ENCODE assay signal across 22 cellular contexts in genomic region chr21:35236090-35236489, GRCh38.
DNase-seq lines count a peak whose midpoint lies in the region; ATAC-seq, FAIRE-seq and TF ChIP-seq lines count a peak whose summit lies in the region.
"Had no signal": no experiment of that assay in that cellular context is flagged by ENCODE, and none has a peak within 500 bp of the region (broad histone marks: within the 10 kb centered on the region; RNA-seq: fewer than 3 reads in every experiment).

No MANE protein-coding gene starts in this region.

- BruUV-seq in K562 (replicated peaks; lab: Mats Ljungman, UMichigan), result no TSS peak

- H3K27me3 Mint-ChIP-seq in glutamatergic neuron (ENCODE audit: unreplicated experiment), result peaks cover 5% of the 10 kb centered on the region
- H3K27me3 Mint-ChIP-seq: activated naive CD8-positive, alpha-beta T cell; naive thymus-derived CD8-positive, alpha-beta T cell had no signal

- intact Hi-C loops in K562 (cut with micrococcal nuclease), result no loop called here

- H3K4me2 ChIP-seq in K562 (ENCODE audit: insufficient read depth, low read length), result no peak overlapping the region

- H2AFZ ChIP-seq in K562 (ENCODE audit: low read depth, low read length), result no peak overlapping the region

- peaks cover 11% of the 10 kb centered on the region for H3K4me1 Mint-ChIP-seq in glutamatergic neuron (ENCODE audit: low read depth, unreplicated experiment)

- POLR2A ChIA-PET in K562 (lab: Yijun Ruan, JAX), result no interaction called here

- peaks cover 4 to 10% of the 10 kb centered on the region in 2 experiments; a peak in 3 of 5 replicates for H3K4me1 ChIP-seq in K562 (replicated peaks in 1 of 2; ENCODE audit: control insufficient read depth in 2 of 2, insufficient read depth in 2 of 2, low read length in 2 of 2)
- H3K4me1 ChIP-seq: transverse colon had no signal

- TF ChIP-seq RAD21 in K562 (CRISPR knock-in tag; conservative IDR thresholded peaks at IDR 0.05 in 1 of 2, IDR thresholded peaks at IDR 0.05 in 1 of 2), result no peak

- H3K27ac Mint-ChIP-seq in glutamatergic neuron (ENCODE audit: unreplicated experiment), result no peak overlapping the region
- H3K27ac Mint-ChIP-seq: progenitor cell of endocrine pancreas had no signal

- peaks cover 8% of the 10 kb centered on the region for H3K9me3 Mint-ChIP-seq in glutamatergic neuron (ENCODE audit: unreplicated experiment)

- TF ChIP-seq EP300 in K562 (IDR thresholded peaks at IDR 0.05; ENCODE audit: low read length), result no peak

- H3K27me3 ChIP-seq in K562 (ENCODE audit: control insufficient read depth in 2 of 2, insufficient read depth in 2 of 2, low read length in 2 of 2), result no peaks in the 10 kb centered on the region
- no peaks in the 10 kb centered on the region for H3K27me3 ChIP-seq in H7 (ENCODE audit: control insufficient read depth, insufficient read depth, low read length)
- H3K27me3 ChIP-seq: esophagus squamous epithelium, heart left ventricle, transverse colon had no signal

- DNase-seq in GM12865 (ENCODE audit: low read depth), result peak; percentile 67
- peak; percentile 79 for DNase-seq in NAMALWA (ENCODE audit: low spot score)
- DNase-seq in K562 (ENCODE audit: extremely low read depth in 1 of 4, low spot score in 3 of 4), result no peak
- DNase-seq in NCI-H1105 treated with DMSO at 0.1 percent for 48 hours (lab: John Stamatoyannopoulos, UW), result no peak
- no peak for DNase-seq in H7
- no peak for DNase-seq in A172 (ENCODE audit: low spot score)
- no peak for DNase-seq in glutamatergic neuron
- DNase-seq: activated CD4-positive, CD25-positive, alpha-beta regulatory T cell treated with anti-CD3 and anti-CD28 coated beads, Interleukin-2, amount 50 U/mL, for 72 hours; activated T-cell treated with anti-CD3 and anti-CD28 coated beads for 4 hours; esophagus squamous epithelium; heart left ventricle; naive thymus-derived CD8-positive, alpha-beta T cell; NCI-H1092; NCI-H774; small intestine; transverse colon had no signal

- ATAC-seq in GM19351 (IDR thresholded peaks at IDR 0.05; ENCODE audit: unreplicated experiment) (peak; percentile 59), K562 (no peak)
- ATAC-seq: heart left ventricle; naive thymus-derived CD8-positive, alpha-beta T cell had no signal

- H3K36me3 ChIP-seq in K562 (ENCODE audit: control insufficient read depth, insufficient read depth, low read length) (no peaks in the 10 kb centered on the region), H7 (replicated peaks; ENCODE audit: control insufficient read depth, insufficient read depth, low read length) (no peaks in the 10 kb centered on the region)
- H3K36me3 ChIP-seq: esophagus squamous epithelium, heart left ventricle, transverse colon had no signal

- no peak for FAIRE-seq in K562 (lab: Jason Lieb, UNC)
- FAIRE-seq: bronchial epithelial cell, H54, small intestine had no signal

- in situ Hi-C loops in K562 (cut with MboI), result no loop called here

- peaks cover 11% of the 10 kb centered on the region for H3K36me3 Mint-ChIP-seq in glutamatergic neuron (ENCODE audit: unreplicated experiment)

- H3K9me1 ChIP-seq in K562 (ENCODE audit: control insufficient read depth, insufficient read depth, low read length), result no peaks in the 10 kb centered on the region

- 6% methylated on average over 1 of the region's 1 CpG for WGBS in K562 (ENCODE audit: insufficient coverage, low coverage, missing lambda C conversion rate)

- H3K4me3 ChIP-seq in GM12865 (ENCODE audit: low read depth, low read length), result no peak overlapping the region
- H3K4me3 ChIP-seq in K562, result no peak overlapping the region
- no peak overlapping the region for H3K4me3 ChIP-seq in H7 (ENCODE audit: insufficient read depth, low read depth, low read length)
- H3K4me3 ChIP-seq: esophagus squamous epithelium, heart left ventricle, lung, transverse colon had no signal

- TF ChIP-seq CTCF in GM12865 (IDR thresholded peaks at IDR 0.05; ENCODE audit: insufficient read depth, low read depth, low read length, missing control alignments) (no peak), K562 (IDR thresholded peaks at IDR 0.05 in 2 of 3, conservative IDR thresholded peaks at IDR 0.05 in 1 of 3; ENCODE audit: insufficient read depth in 2 of 3, low read depth in 1 of 3, low read length in 3 of 3) (no peak), glutamatergic neuron (IDR thresholded peaks at IDR 0.05; ENCODE audit: partially characterized antibody, unreplicated experiment) (no peak)

- no peak overlapping the region for H3K4me3 Mint-ChIP-seq in glutamatergic neuron (ENCODE audit: unreplicated experiment)
- H3K4me3 Mint-ChIP-seq: activated naive CD8-positive, alpha-beta T cell had no signal

- no peaks in the 10 kb centered on the region for H3K9me3 ChIP-seq in K562 (replicated peaks; ENCODE audit: control insufficient read depth, insufficient read depth, low read depth, low read length)
- H3K9me3 ChIP-seq: esophagus squamous epithelium, transverse colon had no signal

- TF ChIP-seq POLR2A in K562 (conservative IDR thresholded peaks at IDR 0.05), result no peak

- no peaks in the 10 kb centered on the region; the same call in 1 of the 2 replicates for H4K20me1 ChIP-seq in K562 (replicated peaks; ENCODE audit: control insufficient read depth, insufficient read depth, low read length)

- CTCF ChIA-PET in K562 (lab: Yijun Ruan, JAX; ENCODE audit: low intra/inter-chr PET ratio), result no interaction called here

- H3K27ac ChIP-seq in K562 (ENCODE audit: extremely low read depth, low read depth, low read length), result no peak overlapping the region
- H3K27ac ChIP-seq: esophagus squamous epithelium, heart left ventricle, transverse colon had no signal

- no peak overlapping the region for H3K9ac ChIP-seq in K562 (ENCODE audit: insufficient read depth in 1 of 2, low read depth in 2 of 2, low read length in 2 of 2)

- no peaks in the 10 kb centered on the region for H3K79me2 ChIP-seq in K562 (ENCODE audit: control insufficient read depth, insufficient read depth, low read length)

TF ChIP-seq in K562, 482 proteins besides CTCF, POLR2A, EP300 and RAD21:
- TF ChIP-seq SPI1 (IDR thresholded peaks at IDR 0.05; ENCODE audit: borderline replicate concordance, low read depth, low read length) (peak; percentile 52; the same call in 1 of the 2 replicates), DACH1 (IDR thresholded peaks at IDR 0.05; ENCODE audit: partially characterized antibody) (no peak), ZNF398 (CRISPR knock-in tag; IDR thresholded peaks at IDR 0.05) (no peak), ZNF766 (CRISPR knock-in tag; conservative IDR thresholded peaks at IDR 0.05) (0 out of 2 replicates have a peak, but pooled peaks have one; percentile 50)
TF ChIP-seq in K562: peak in this region for 2.

Comparison
In these comparisons a context has a peak if more than half of its experiments do, and no peak if none do; other contexts are left out.
1. DNase-seq: peak in GM12865 (single experiment) and NAMALWA (single experiment); none in K562 (0 of 4), NCI-H1105 treated with DMSO at 0.1 percent for 48 hours (single experiment), H7 (single experiment), A172 (single experiment) and glutamatergic neuron (single experiment).